Comparison of ENCODE assay signal across 26 cellular contexts in genomic region chr21:24395320-24395933, GRCh38.
A peak's percentile ranks its signal among the peaks of the same experiment; 100 is the strongest.
DNase-seq lines count a peak whose midpoint lies in the region; ATAC-seq and TF ChIP-seq lines count a peak whose summit lies in the region.
"Had no signal": no experiment of that assay in that cellular context is flagged by ENCODE, and none has a peak within 500 bp of the region (broad histone marks: within the 10 kb centered on the region; RNA-seq: fewer than 3 reads in every experiment).

No MANE protein-coding gene starts in this region.

- no peak overlapping the region for H3K4me3 ChIP-seq in breast epithelium
- peak overlapping the region; percentile 46; the same call in 1 of the 2 replicates for H3K4me3 ChIP-seq in PC-9
- H3K4me3 ChIP-seq: heart right ventricle, transverse colon had no signal

- peak overlapping the region; percentile 67; the same call in 1 of the 2 replicates for H2AFZ ChIP-seq in PC-9

- no peak for TF ChIP-seq POLR2A in breast epithelium (IDR thresholded peaks at IDR 0.05)

- H3K9me2 ChIP-seq in PC-9 (ENCODE audit: insufficient read depth), result no peaks in the 10 kb centered on the region

- H3F3A ChIP-seq in PC-9 (ENCODE audit: insufficient read depth, low read depth), result no peaks in the 10 kb centered on the region

- H3K27ac ChIP-seq in breast epithelium (peak overlapping the region in 1 of 2 donors; percentile 18), PC-9 (peak overlapping the region; percentile 69)
- H3K27ac ChIP-seq: epithelial cell of prostate, heart right ventricle, neutrophil, transverse colon had no signal

- peaks cover 4% of the 10 kb centered on the region for H3K36me3 ChIP-seq in breast epithelium
- no peaks in the 10 kb centered on the region for H3K36me3 ChIP-seq in PC-9 (ENCODE audit: low read depth)
- H3K36me3 ChIP-seq: BE2C, heart right ventricle, neutrophil, transverse colon had no signal

- H3K27me3 Mint-ChIP-seq in MCF 10A (ENCODE audit: insufficient read depth, unreplicated experiment), result no peaks in the 10 kb centered on the region
- H3K27me3 Mint-ChIP-seq in activated T-cell treated with anti-CD3 and anti-CD28 coated beads, Interleukin-2, amount 50 U/mL, for 4 hours (ENCODE audit: low read depth), result no peaks in the 10 kb centered on the region
- H3K27me3 Mint-ChIP-seq: activated naive CD4-positive, alpha-beta T cell treated with anti-CD3 and anti-CD28 coated beads, Interleukin-2, amount 50 U/mL, for 24 hours; activated T-helper 17 cell treated with anti-CD3 and anti-CD28 coated beads, Interleukin-2, amount 50 U/mL, for 72 hours had no signal

- H3K4me1 ChIP-seq in breast epithelium (no peaks in the 10 kb centered on the region), PC-9 (replicated peaks; ENCODE audit: insufficient read depth) (0 out of 2 replicates have a peak, but pooled peaks cover 11% of the 10 kb centered on the region)
- H3K4me1 ChIP-seq: BE2C, heart right ventricle, transverse colon had no signal

- ATAC-seq in HG02759 (IDR thresholded peaks at IDR 0.05; ENCODE audit: unreplicated experiment), result no peak
- no peak for ATAC-seq in activated T-cell treated with anti-CD3 and anti-CD28 coated beads, Interleukin-2, amount 50 U/mL, for 4 hours
- ATAC-seq: activated T-helper 17 cell treated with anti-CD3 and anti-CD28 coated beads, Interleukin-2, amount 50 U/mL, for 72 hours; heart right ventricle; WTC11 had no signal

- peak overlapping the region; percentile 70 for H3K4me2 ChIP-seq in PC-9

- no peaks in the 10 kb centered on the region for H3K36me3 Mint-ChIP-seq in MCF 10A (ENCODE audit: insufficient read depth, unreplicated experiment)
- H3K36me3 Mint-ChIP-seq in activated T-cell treated with anti-CD3 and anti-CD28 coated beads, Interleukin-2, amount 50 U/mL, for 4 hours (ENCODE audit: insufficient read depth), result no peaks in the 10 kb centered on the region
- H3K36me3 Mint-ChIP-seq: activated naive CD4-positive, alpha-beta T cell treated with anti-CD3 and anti-CD28 coated beads, Interleukin-2, amount 50 U/mL, for 24 hours had no signal

- H3K9me3 ChIP-seq in breast epithelium, result no peaks in the 10 kb centered on the region
- no peaks in the 10 kb centered on the region for H3K9me3 ChIP-seq in PC-9 (ENCODE audit: insufficient read depth, low read depth)
- H3K9me3 ChIP-seq: BE2C, neutrophil had no signal

- BruUV-seq in MCF 10A (replicated peaks; lab: Mats Ljungman, UMichigan) (no TSS peak), PC-9 (replicated peaks; lab: Mats Ljungman, UMichigan) (no TSS peak)

- peak; percentile 5 for DNase-seq in MCF 10A (ENCODE audit: unreplicated experiment)
- no peak for DNase-seq in breast epithelium (ENCODE audit: low spot score in 2 of 2)
- peak in 1 of 2 experiments; percentile 55 for DNase-seq in PC-9
- peak; percentile 38 for DNase-seq in dedifferentiated amniotic fluid mesenchymal stem cell (ENCODE audit: extremely low spot score)
- DNase-seq in NCI-H1417 treated with DMSO at 0.1 percent for 48 hours (lab: John Stamatoyannopoulos, UW), result no peak
- DNase-seq in AG20443 (ENCODE audit: low spot score), result no peak
- DNase-seq in activated T-cell treated with anti-CD3 and anti-CD28 coated beads, Interleukin-2, amount 50 U/mL, for 4 hours, result no peak
- DNase-seq: activated CD4-positive, alpha-beta T cell treated with anti-CD3 and anti-CD28 coated beads, Interleukin-2, amount 50 U/mL, for 4 hours; anterior cingulate cortex; BE2C; DND-41; foreskin fibroblast; GOT3; heart right ventricle; mesenchymal stem cell; NCI-H1436; NCI-H510A treated with DMSO at 0.1 percent for 48 hours; RPMI8226; T1000; transverse colon had no signal

- no peak overlapping the region for H3K27ac Mint-ChIP-seq in MCF 10A (ENCODE audit: low read depth, unreplicated experiment)
- H3K27ac Mint-ChIP-seq: activated naive CD4-positive, alpha-beta T cell treated with anti-CD3 and anti-CD28 coated beads, Interleukin-2, amount 50 U/mL, for 24 hours; activated T-helper 17 cell treated with anti-CD3 and anti-CD28 coated beads, Interleukin-2, amount 50 U/mL, for 72 hours; WTC11 had no signal

- CTCF ChIA-PET in MCF 10A (lab: Yijun Ruan, JAX), result no interaction called here
- CTCF ChIA-PET in PC-9 (lab: Charles Lee), result no interaction called here

- intact Hi-C loops in MCF 10A (cut with micrococcal nuclease), result no loop called here
- intact Hi-C loops in breast epithelium (cut with DNase I; ENCODE audit: low total_unique reads), result no loop called here
- intact Hi-C loops in PC-9 (cut with micrococcal nuclease; ENCODE audit: unreplicated experiment), result no loop called here

- H3K4me1 Mint-ChIP-seq in MCF 10A (ENCODE audit: insufficient read depth, unreplicated experiment), result peaks cover 6% of the 10 kb centered on the region
- no peaks in the 10 kb centered on the region for H3K4me1 Mint-ChIP-seq in activated T-cell treated with anti-CD3 and anti-CD28 coated beads, Interleukin-2, amount 50 U/mL, for 4 hours (ENCODE audit: low read depth)
- H3K4me1 Mint-ChIP-seq: activated naive CD4-positive, alpha-beta T cell treated with anti-CD3 and anti-CD28 coated beads, Interleukin-2, amount 50 U/mL, for 24 hours; activated T-helper 17 cell treated with anti-CD3 and anti-CD28 coated beads, Interleukin-2, amount 50 U/mL, for 72 hours had no signal

- H3K4me3 Mint-ChIP-seq in MCF 10A (ENCODE audit: unreplicated experiment), result no peak overlapping the region
- H3K4me3 Mint-ChIP-seq in activated T-cell treated with anti-CD3 and anti-CD28 coated beads, Interleukin-2, amount 50 U/mL, for 4 hours, result no peak overlapping the region
- H3K4me3 Mint-ChIP-seq: activated naive CD4-positive, alpha-beta T cell treated with anti-CD3 and anti-CD28 coated beads, Interleukin-2, amount 50 U/mL, for 24 hours; activated T-helper 17 cell treated with anti-CD3 and anti-CD28 coated beads, Interleukin-2, amount 50 U/mL, for 72 hours; WTC11 had no signal

- no peaks in the 10 kb centered on the region for H3K79me2 ChIP-seq in PC-9 (ENCODE audit: low read depth)

- H3K27me3 ChIP-seq in breast epithelium, result no peaks in the 10 kb centered on the region
- H3K27me3 ChIP-seq in PC-9 (ENCODE audit: insufficient read depth, low read depth), result no peaks in the 10 kb centered on the region
- H3K27me3 ChIP-seq: BE2C, heart right ventricle, neutrophil, transverse colon had no signal

- H4K20me1 ChIP-seq in PC-9 (ENCODE audit: insufficient read depth), result no peaks in the 10 kb centered on the region

- peaks cover 16% of the 10 kb centered on the region for H3K9me3 Mint-ChIP-seq in MCF 10A (ENCODE audit: unreplicated experiment)
- peaks cover 5% of the 10 kb centered on the region for H3K9me3 Mint-ChIP-seq in activated T-cell treated with anti-CD3 and anti-CD28 coated beads, Interleukin-2, amount 50 U/mL, for 4 hours
- H3K9me3 Mint-ChIP-seq: activated naive CD4-positive, alpha-beta T cell treated with anti-CD3 and anti-CD28 coated beads, Interleukin-2, amount 50 U/mL, for 24 hours had no signal

- POLR2A ChIA-PET in MCF 10A (lab: Yijun Ruan, JAX), result no interaction called here
- POLR2A ChIA-PET in PC-9 (lab: Charles Lee; ENCODE audit: unreplicated experiment), result no interaction called here

- no peak for TF ChIP-seq CTCF in MCF 10A (IDR thresholded peaks at IDR 0.05; ENCODE audit: unreplicated experiment)
- no peak for TF ChIP-seq CTCF in breast epithelium (IDR thresholded peaks at IDR 0.05)
- no peak for TF ChIP-seq CTCF in PC-9 (conservative IDR thresholded peaks at IDR 0.05)

Comparison
In these comparisons a context has a peak if more than half of its experiments do, and no peak if none do; other contexts are left out.
1. DNase-seq: peak in MCF 10A (single experiment) and dedifferentiated amniotic fluid mesenchymal stem cell (single experiment); none in breast epithelium (0 of 2), NCI-H1417 treated with DMSO at 0.1 percent for 48 hours (single experiment), AG20443 (single experiment) and activated T-cell treated with anti-CD3 and anti-CD28 coated beads, Interleukin-2, amount 50 U/mL, for 4 hours (single experiment).